In genomic region chr19:47231215-47232054, GRCh38 we compare ENCODE assay signal across 1 cellular context.
TF ChIP-seq lines count a peak whose summit lies in the region.

No MANE protein-coding gene starts in this region.

TF ChIP-seq in K562, 482 proteins besides CTCF, POLR2A, EP300 and RAD21 (continues in another document):
- no peak for TF ChIP-seq ASH1L (IDR thresholded peaks at IDR 0.05; ENCODE audit: borderline replicate concordance, low read depth, partially characterized antibody)
- TF ChIP-seq CEBPZ (IDR thresholded peaks at IDR 0.05; ENCODE audit: borderline replicate concordance, low read depth, low read length): no peak
- TF ChIP-seq ZBTB7A (IDR thresholded peaks at IDR 0.05; ENCODE audit: borderline replicate concordance, control insufficient read depth, low read depth, low read length): peak; percentile 84; the same call in 1 of the 2 replicates
- no peak for TF ChIP-seq CBX8 (IDR thresholded peaks at IDR 0.05; ENCODE audit: borderline replicate concordance, extremely low read depth, low read depth, low read length, poor library complexity, severe bottlenecking)
- TF ChIP-seq TAL1 (IDR thresholded peaks at IDR 0.05): peak; percentile 38; the same call in 1 of the 2 replicates
- TF ChIP-seq ZNF740 (CRISPR knock-in tag; IDR thresholded peaks at IDR 0.05): peak; percentile 99
- peak in 1 of 2 experiments; percentile 93; a peak in 2 of 4 replicates for TF ChIP-seq ZNF740 (tag; IDR thresholded peaks at IDR 0.05)
- TF ChIP-seq NELFE (IDR thresholded peaks at IDR 0.05; ENCODE audit: insufficient read depth, insufficient read length): no peak
- TF ChIP-seq ZNF324 (CRISPR knock-in tag; IDR thresholded peaks at IDR 0.05): no peak
- TF ChIP-seq RAD51 (IDR thresholded peaks at IDR 0.05; ENCODE audit: borderline replicate concordance, low read depth): peak; percentile 77
- TF ChIP-seq, protein P1, sequence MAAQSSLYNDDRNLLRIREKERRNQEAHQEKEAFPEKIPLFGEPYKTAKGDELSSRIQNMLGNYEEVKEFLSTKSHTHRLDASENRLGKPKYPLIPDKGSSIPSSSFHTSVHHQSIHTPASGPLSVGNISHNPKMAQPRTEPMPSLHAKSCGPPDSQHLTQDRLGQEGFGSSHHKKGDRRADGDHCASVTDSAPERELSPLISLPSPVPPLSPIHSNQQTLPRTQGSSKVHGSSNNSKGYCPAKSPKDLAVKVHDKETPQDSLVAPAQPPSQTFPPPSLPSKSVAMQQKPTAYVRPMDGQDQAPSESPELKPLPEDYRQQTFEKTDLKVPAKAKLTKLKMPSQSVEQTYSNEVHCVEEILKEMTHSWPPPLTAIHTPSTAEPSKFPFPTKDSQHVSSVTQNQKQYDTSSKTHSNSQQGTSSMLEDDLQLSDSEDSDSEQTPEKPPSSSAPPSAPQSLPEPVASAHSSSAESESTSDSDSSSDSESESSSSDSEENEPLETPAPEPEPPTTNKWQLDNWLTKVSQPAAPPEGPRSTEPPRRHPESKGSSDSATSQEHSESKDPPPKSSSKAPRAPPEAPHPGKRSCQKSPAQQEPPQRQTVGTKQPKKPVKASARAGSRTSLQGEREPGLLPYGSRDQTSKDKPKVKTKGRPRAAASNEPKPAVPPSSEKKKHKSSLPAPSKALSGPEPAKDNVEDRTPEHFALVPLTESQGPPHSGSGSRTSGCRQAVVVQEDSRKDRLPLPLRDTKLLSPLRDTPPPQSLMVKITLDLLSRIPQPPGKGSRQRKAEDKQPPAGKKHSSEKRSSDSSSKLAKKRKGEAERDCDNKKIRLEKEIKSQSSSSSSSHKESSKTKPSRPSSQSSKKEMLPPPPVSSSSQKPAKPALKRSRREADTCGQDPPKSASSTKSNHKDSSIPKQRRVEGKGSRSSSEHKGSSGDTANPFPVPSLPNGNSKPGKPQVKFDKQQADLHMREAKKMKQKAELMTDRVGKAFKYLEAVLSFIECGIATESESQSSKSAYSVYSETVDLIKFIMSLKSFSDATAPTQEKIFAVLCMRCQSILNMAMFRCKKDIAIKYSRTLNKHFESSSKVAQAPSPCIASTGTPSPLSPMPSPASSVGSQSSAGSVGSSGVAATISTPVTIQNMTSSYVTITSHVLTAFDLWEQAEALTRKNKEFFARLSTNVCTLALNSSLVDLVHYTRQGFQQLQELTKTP (IDR thresholded peaks at IDR 0.05; ENCODE audit: low read depth in 1 of 2, partially characterized antibody in 2 of 2): peak in 1 of 2 experiments; percentile 71
- TF ChIP-seq, protein P2, sequence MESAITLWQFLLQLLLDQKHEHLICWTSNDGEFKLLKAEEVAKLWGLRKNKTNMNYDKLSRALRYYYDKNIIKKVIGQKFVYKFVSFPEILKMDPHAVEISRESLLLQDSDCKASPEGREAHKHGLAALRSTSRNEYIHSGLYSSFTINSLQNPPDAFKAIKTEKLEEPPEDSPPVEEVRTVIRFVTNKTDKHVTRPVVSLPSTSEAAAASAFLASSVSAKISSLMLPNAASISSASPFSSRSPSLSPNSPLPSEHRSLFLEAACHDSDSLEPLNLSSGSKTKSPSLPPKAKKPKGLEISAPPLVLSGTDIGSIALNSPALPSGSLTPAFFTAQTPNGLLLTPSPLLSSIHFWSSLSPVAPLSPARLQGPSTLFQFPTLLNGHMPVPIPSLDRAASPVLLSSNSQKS (CRISPR knock-in tag; IDR thresholded peaks at IDR 0.05): no peak
- 0 out of 2 replicates have a peak, but pooled peaks have one; percentile 52 for TF ChIP-seq HDAC8 (tag; IDR thresholded peaks at IDR 0.05)
- TF ChIP-seq ZBTB34 (CRISPR knock-in tag; IDR thresholded peaks at IDR 0.05): peak; percentile 48; the same call in 1 of the 2 replicates
- no peak for TF ChIP-seq POLR3A (IDR thresholded peaks at IDR 0.05; ENCODE audit: borderline replicate concordance, extremely low read depth, insufficient read depth, insufficient read length)
- TF ChIP-seq GABPB2 (CRISPR knock-in tag; conservative IDR thresholded peaks at IDR 0.05): no peak
- no peak for TF ChIP-seq SETDB1 (IDR thresholded peaks at IDR 0.05; ENCODE audit: low read length)
- TF ChIP-seq CBX2 (IDR thresholded peaks at IDR 0.05; ENCODE audit: insufficient read depth, low read length, poor library complexity, severe bottlenecking): no peak
- TF ChIP-seq FIP1L1 (IDR thresholded peaks at IDR 0.05; ENCODE audit: low read depth, low read length, poor library complexity, severe bottlenecking): no peak
- TF ChIP-seq ZNF609 (CRISPR knock-in tag; IDR thresholded peaks at IDR 0.05; ENCODE audit: borderline replicate concordance): no peak
- TF ChIP-seq CCNT2 (IDR thresholded peaks at IDR 0.05; ENCODE audit: borderline replicate concordance, extremely low read depth, insufficient read length, low read depth, low read length): peak; percentile 58
- peak; percentile 23; the same call in 1 of the 2 replicates for TF ChIP-seq RB1 (IDR thresholded peaks at IDR 0.05; ENCODE audit: low read depth)
- TF ChIP-seq HEY1 (CRISPR knock-in tag; IDR thresholded peaks at IDR 0.05; ENCODE audit: borderline replicate concordance): no peak
- TF ChIP-seq SREBF1 (IDR thresholded peaks at IDR 0.05; ENCODE audit: borderline replicate concordance, low read depth, low read length): no peak
- no peak for TF ChIP-seq HMG20B (CRISPR knock-in tag; IDR thresholded peaks at IDR 0.05)
- TF ChIP-seq ELF1 (tag; IDR thresholded peaks at IDR 0.05): no peak
- TF ChIP-seq ZNF445 (CRISPR knock-in tag; IDR thresholded peaks at IDR 0.05; ENCODE audit: low read depth): no peak
- no peak for TF ChIP-seq E2F1 (CRISPR knock-in tag; IDR thresholded peaks at IDR 0.05)
- no peak for TF ChIP-seq ARID3A (IDR thresholded peaks at IDR 0.05; ENCODE audit: borderline replicate concordance, low read depth, low read length)
- no peak for TF ChIP-seq SRF (CRISPR knock-in tag; IDR thresholded peaks at IDR 0.05)
- TF ChIP-seq C11orf30 (IDR thresholded peaks at IDR 0.05; ENCODE audit: low read depth): no peak
- TF ChIP-seq SNRNP70 (optimal IDR thresholded peaks at IDR 0.05; ENCODE audit: low read depth, low read length): no peak
- TF ChIP-seq NFYB (IDR thresholded peaks at IDR 0.05; ENCODE audit: extremely low read depth, insufficient read length): no peak
- peak; percentile 78; the same call in 1 of the 2 replicates for TF ChIP-seq MTA3 (IDR thresholded peaks at IDR 0.05; ENCODE audit: borderline replicate concordance)
- no peak; the same call in 1 of the 2 replicates for TF ChIP-seq HCFC1 (IDR thresholded peaks at IDR 0.05; ENCODE audit: low read depth, low read length)
- TF ChIP-seq, protein P3, sequence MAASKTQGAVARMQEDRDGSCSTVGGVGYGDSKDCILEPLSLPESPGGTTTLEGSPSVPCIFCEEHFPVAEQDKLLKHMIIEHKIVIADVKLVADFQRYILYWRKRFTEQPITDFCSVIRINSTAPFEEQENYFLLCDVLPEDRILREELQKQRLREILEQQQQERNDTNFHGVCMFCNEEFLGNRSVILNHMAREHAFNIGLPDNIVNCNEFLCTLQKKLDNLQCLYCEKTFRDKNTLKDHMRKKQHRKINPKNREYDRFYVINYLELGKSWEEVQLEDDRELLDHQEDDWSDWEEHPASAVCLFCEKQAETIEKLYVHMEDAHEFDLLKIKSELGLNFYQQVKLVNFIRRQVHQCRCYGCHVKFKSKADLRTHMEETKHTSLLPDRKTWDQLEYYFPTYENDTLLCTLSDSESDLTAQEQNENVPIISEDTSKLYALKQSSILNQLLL (CRISPR knock-in tag; IDR thresholded peaks at IDR 0.05; ENCODE audit: borderline replicate concordance): no peak
